10 cellular contexts compared by ENCODE assay signal in genomic region chr7:92071032-92071431, GRCh38.
"Had no signal": no experiment of that assay in that cellular context is flagged by ENCODE, and none has a peak within 500 bp of the region (broad histone marks: within the 10 kb centered on the region; RNA-seq: fewer than 3 reads in every experiment).

No MANE protein-coding gene starts in this region.

- H3K27ac ChIP-seq: tibial nerve had no signal

- H3K27ac Mint-ChIP-seq: activated CD4-positive, alpha-beta T cell treated with anti-CD3 and anti-CD28 coated beads, Interleukin-2, amount 10 ng/mL, durations not matched to agents 7 days and 5 days; activated naive CD4-positive, alpha-beta T cell treated with anti-CD3 and anti-CD28 coated beads, Interleukin-2, amount 10 ng/mL, durations not matched to agents 7 days and 5 days; activated T-helper 2 cell treated with anti-CD3 and anti-CD28 coated beads, Interferon-gamma antibody, Interleukin-2, Interleukin-4, amounts not matched to agents 10 μg/mL and 5 μg/mL and 100 μg/mL, durations not matched to agents 14 hours and 24 hours and 36 hours had no signal

- H3K4me1 Mint-ChIP-seq: activated naive CD4-positive, alpha-beta T cell treated with anti-CD3 and anti-CD28 coated beads, Interleukin-2, amount 10 ng/mL, durations not matched to agents 7 days and 5 days had no signal

- H3K4me3 ChIP-seq: gastroesophageal sphincter, tibial nerve had no signal

- H3K27me3 Mint-ChIP-seq: activated CD4-positive, alpha-beta T cell treated with anti-CD3 and anti-CD28 coated beads, Interleukin-2, amount 10 ng/mL, durations not matched to agents 7 days and 5 days; activated naive CD4-positive, alpha-beta T cell treated with anti-CD3 and anti-CD28 coated beads, Interleukin-2, amount 10 ng/mL, durations not matched to agents 7 days and 5 days had no signal

- H3K9me3 Mint-ChIP-seq: activated CD4-positive, alpha-beta T cell treated with anti-CD3 and anti-CD28 coated beads, Interleukin-2, amount 10 ng/mL, durations not matched to agents 7 days and 5 days; activated naive CD4-positive, alpha-beta T cell treated with anti-CD3 and anti-CD28 coated beads, Interleukin-2, amount 10 ng/mL, durations not matched to agents 7 days and 5 days; activated T-helper 2 cell treated with anti-CD3 and anti-CD28 coated beads, Interferon-gamma antibody, Interleukin-2, Interleukin-4, amounts not matched to agents 10 μg/mL and 5 μg/mL and 100 μg/mL, durations not matched to agents 14 hours and 24 hours and 36 hours had no signal

- H3K27me3 ChIP-seq: gastroesophageal sphincter, tibial nerve had no signal

- ATAC-seq: gastroesophageal sphincter had no signal

- H3K9me3 ChIP-seq: gastroesophageal sphincter, tibial nerve had no signal

- DNase-seq: activated CD4-positive, alpha-beta T cell treated with anti-CD3 and anti-CD28 coated beads, Interleukin-2, amount 10 ng/mL, durations not matched to agents 7 days and 5 days; activated CD4-positive, CD25-positive, alpha-beta regulatory T cell; activated CD8-positive, alpha-beta memory T cell treated with anti-CD3 and anti-CD28 coated beads for 24 hours; activated naive CD4-positive, alpha-beta T cell treated with anti-CD3 and anti-CD28 coated beads, Interleukin-2, amount 10 ng/mL, durations not matched to agents 7 days and 5 days; amygdala; kidney glomerular epithelial cell; SIG-M5 had no signal

- H3K4me3 Mint-ChIP-seq: activated CD4-positive, alpha-beta T cell treated with anti-CD3 and anti-CD28 coated beads, Interleukin-2, amount 10 ng/mL, durations not matched to agents 7 days and 5 days; activated naive CD4-positive, alpha-beta T cell treated with anti-CD3 and anti-CD28 coated beads, Interleukin-2, amount 10 ng/mL, durations not matched to agents 7 days and 5 days had no signal

- H3K4me1 ChIP-seq: gastroesophageal sphincter, tibial nerve had no signal
